Comparison of ENCODE assay signal across 38 cellular contexts in genomic region chr20:2516399-2516798, GRCh38. TPM values are rescaled to one million over a fixed set of nuclear protein-coding genes. Genes with fewer than 3 reads are reported as not detected.
"Had no signal": no experiment of that assay in that cellular context is flagged by ENCODE, and none has a peak within 500 bp of the region (broad histone marks: within the 10 kb centered on the region; RNA-seq: fewer than 3 reads in every experiment).

No MANE protein-coding gene starts in this region.

- H3K36me3 ChIP-seq: Peyer's patch, SJSA1 had no signal

- H3K27me3 ChIP-seq: Peyer's patch, SJSA1 had no signal

- H3K9me3 ChIP-seq: Peyer's patch, SJSA1, SK-N-SH had no signal

- H3K27ac ChIP-seq: Peyer's patch, SJSA1 had no signal

- FAIRE-seq: TTC549 had no signal

- H3K27ac Mint-ChIP-seq: activated CD4-positive, alpha-beta memory T cell treated with anti-CD3 and anti-CD28 coated beads for 36 hours; activated CD4-positive, alpha-beta T cell treated with anti-CD3 and anti-CD28 coated beads for 36 hours; activated naive CD4-positive, alpha-beta T cell treated with anti-CD3 and anti-CD28 coated beads, Interleukin-2, amount 10 ng/mL, durations not matched to agents 7 days and 5 days; activated naive CD8-positive, alpha-beta T cell; activated naive CD8-positive, alpha-beta T cell treated with anti-CD3 and anti-CD28 coated beads, Interleukin-2, amount 50 U/mL, for 24 hours; activated T-helper 1 cell treated with anti-CD3 and anti-CD28 coated beads, Interleukin-12 subunit alpha, Interleukin-12 subunit beta, Interleukin-2, Interleukin-4 antibody, amounts not matched to agents 30 ng/mL and 10 ng/mL and 1 ng/mL, durations not matched to agents 14 hours and 24 hours and 36 hours; brain; T-helper 1 cell treated with Interleukin-12 subunit alpha and Interleukin-12 subunit beta and Interleukin-4 antibody, amounts not matched to agents 30 μg/mL and 1 μg/mL, for 36 hours; T-helper 2 cell treated with Interferon-gamma antibody and Interleukin-4, amounts not matched to agents 5 μg/mL and 100 μg/mL, for 36 hours; WTC11 had no signal

- H3K4me1 Mint-ChIP-seq: activated naive CD8-positive, alpha-beta T cell treated with anti-CD3 and anti-CD28 coated beads, Interleukin-2, amount 50 U/mL, for 24 hours; central memory CD8-positive, alpha-beta T cell; WTC11 had no signal

- ATAC-seq: activated CD4-positive, alpha-beta T cell treated with anti-CD3 and anti-CD28 coated beads for 36 hours; activated CD4-positive, CD25-positive, alpha-beta regulatory T cell treated with anti-CD3 and anti-CD28 coated beads, Interleukin-2, amount 50 U/mL, for 24 hours; activated naive CD8-positive, alpha-beta T cell treated with anti-CD3 and anti-CD28 coated beads, Interleukin-2, amount 50 U/mL, for 24 hours; activated T-cell treated with anti-CD3 and anti-CD28 coated beads, Interleukin-2, amount 50 U/mL, for 4 hours; PC-3; WTC11 had no signal

- H3K4me3 Mint-ChIP-seq: activated CD4-positive, alpha-beta memory T cell treated with anti-CD3 and anti-CD28 coated beads for 36 hours; activated CD4-positive, alpha-beta T cell treated with anti-CD3 and anti-CD28 coated beads for 36 hours; activated naive CD4-positive, alpha-beta T cell treated with anti-CD3 and anti-CD28 coated beads, Interleukin-2, amount 10 ng/mL, durations not matched to agents 7 days and 5 days; activated naive CD8-positive, alpha-beta T cell; activated naive CD8-positive, alpha-beta T cell treated with anti-CD3 and anti-CD28 coated beads, Interleukin-2, amount 50 U/mL, for 24 hours; activated T-cell treated with anti-CD3 and anti-CD28 coated beads, Interleukin-2, amount 50 U/mL, for 4 hours; activated T-helper 1 cell treated with anti-CD3 and anti-CD28 coated beads, Interleukin-12 subunit alpha, Interleukin-12 subunit beta, Interleukin-2, Interleukin-4 antibody, amounts not matched to agents 30 ng/mL and 10 ng/mL and 1 ng/mL, durations not matched to agents 14 hours and 24 hours and 36 hours; brain; central memory CD8-positive, alpha-beta T cell; T-helper 1 cell treated with Interleukin-12 subunit alpha and Interleukin-12 subunit beta and Interleukin-4 antibody, amounts not matched to agents 30 μg/mL and 1 μg/mL, for 36 hours; T-helper 2 cell treated with Interferon-gamma antibody and Interleukin-4, amounts not matched to agents 5 μg/mL and 100 μg/mL, for 36 hours; WTC11 had no signal

- H3K4me1 ChIP-seq: Peyer's patch had no signal

- DNase-seq: activated CD4-positive, alpha-beta memory T cell treated with anti-CD3 and anti-CD28 coated beads for 36 hours; activated CD4-positive, alpha-beta T cell treated with anti-CD3 and anti-CD28 coated beads for 36 hours; activated CD4-positive, alpha-beta T cell treated with anti-CD3 and anti-CD28 coated beads, Interleukin-2, amount 50 U/mL, for 1 hour; activated CD8-positive, alpha-beta memory T cell treated with anti-CD3 and anti-CD28 coated beads, Interleukin-2, amount 50 U/mL, for 4 hours; activated gamma-delta T cell treated with Interleukin-2 at 50 U/mL for 16 hours; activated naive CD4-positive, alpha-beta T cell treated with anti-CD3 and anti-CD28 coated beads, Interleukin-2, amount 10 ng/mL, durations not matched to agents 7 days and 5 days; activated naive CD8-positive, alpha-beta T cell treated with anti-CD3 and anti-CD28 coated beads, Interleukin-2, amount 50 U/mL, for 24 hours; activated T-cell treated with anti-CD3 and anti-CD28 coated beads for 4 hours; activated T-cell treated with anti-CD3 and anti-CD28 coated beads, Interleukin-2, amount 50 U/mL, for 4 hours; anterior cingulate cortex; NCI-H1092 treated with DMSO at 0.1 percent for 48 hours; NCI-H1417; NCI-H146; NCI-H187; NCI-H2029 treated with DMSO at 0.1 percent for 48 hours; NCI-H2107; NCI-H2171; NCI-H510A; NCI-H526; NCI-H748 treated with DMSO at 0.1 percent for 48 hours; NK-92 treated with Interleukin-12 subunit alpha and Interleukin-12 subunit beta, amount 100 ng/mL, for 24 hours; PC-3; Peyer's patch; RPMI8226; SHP77 treated with DMSO at 0.1 percent for 48 hours; SK-N-SH had no signal

- H3K9me3 Mint-ChIP-seq: activated CD4-positive, alpha-beta memory T cell treated with anti-CD3 and anti-CD28 coated beads for 36 hours; activated naive CD4-positive, alpha-beta T cell treated with anti-CD3 and anti-CD28 coated beads, Interleukin-2, amount 10 ng/mL, durations not matched to agents 7 days and 5 days; activated naive CD8-positive, alpha-beta T cell treated with anti-CD3 and anti-CD28 coated beads, Interleukin-2, amount 50 U/mL, for 24 hours; activated T-cell treated with anti-CD3 and anti-CD28 coated beads, Interleukin-2, amount 50 U/mL, for 4 hours; activated T-helper 1 cell treated with anti-CD3 and anti-CD28 coated beads, Interleukin-12 subunit alpha, Interleukin-12 subunit beta, Interleukin-2, Interleukin-4 antibody, amounts not matched to agents 30 ng/mL and 10 ng/mL and 1 ng/mL, durations not matched to agents 14 hours and 24 hours and 36 hours; brain; central memory CD8-positive, alpha-beta T cell; T-helper 1 cell treated with Interleukin-12 subunit alpha and Interleukin-12 subunit beta and Interleukin-4 antibody, amounts not matched to agents 30 μg/mL and 1 μg/mL, for 36 hours; T-helper 2 cell treated with Interferon-gamma antibody and Interleukin-4, amounts not matched to agents 5 μg/mL and 100 μg/mL, for 36 hours; WTC11 had no signal

- H3K4me3 ChIP-seq: Peyer's patch, SJSA1 had no signal

- H3K36me3 Mint-ChIP-seq: activated CD4-positive, alpha-beta memory T cell treated with anti-CD3 and anti-CD28 coated beads for 36 hours; activated naive CD4-positive, alpha-beta T cell treated with anti-CD3 and anti-CD28 coated beads, Interleukin-2, amount 10 ng/mL, durations not matched to agents 7 days and 5 days; activated naive CD8-positive, alpha-beta T cell; brain; WTC11 had no signal

RNA-seq across cellular contexts. Expression of gene TMC2, which starts 20.0 kb away (rescaled TPM):
- total RNA-seq: activated CD4-positive, alpha-beta memory T cell treated with anti-CD3 and anti-CD28 coated beads for 36 hours; activated CD4-positive, alpha-beta T cell treated with anti-CD3 and anti-CD28 coated beads for 36 hours; activated T-cell treated with anti-CD3 and anti-CD28 coated beads, Interleukin-2, amount 50 U/mL, for 4 hours; activated T-helper 1 cell treated with anti-CD3 and anti-CD28 coated beads, Interleukin-12 subunit alpha, Interleukin-12 subunit beta, Interleukin-2, Interleukin-4 antibody, amounts not matched to agents 30 ng/mL and 10 ng/mL and 1 ng/mL, durations not matched to agents 14 hours and 24 hours and 36 hours; chondrocyte; M059J; PC-3; SJSA1; WTC11 had no signal
